Comparison of ENCODE assay signal across 20 cellular contexts in genomic region chr11:95119361-95120060, GRCh38. TPM values are rescaled to one million over a fixed set of nuclear protein-coding genes. Genes with fewer than 3 reads are reported as not detected.
A peak's percentile ranks its signal among the peaks of the same experiment; 100 is the strongest.
DNase-seq lines count a peak whose midpoint lies in the region; ATAC-seq and TF ChIP-seq lines count a peak whose summit lies in the region.
"Had no signal": no experiment of that assay in that cellular context is flagged by ENCODE, and none has a peak within 500 bp of the region (broad histone marks: within the 10 kb centered on the region; RNA-seq: fewer than 3 reads in every experiment).

No MANE protein-coding gene starts in this region.

- H3K4me3 Mint-ChIP-seq in activated CD4-positive, alpha-beta memory T cell treated with anti-CD3 and anti-CD28 coated beads for 36 hours = no peak overlapping the region
- no peak overlapping the region for H3K4me3 Mint-ChIP-seq in activated CD4-positive, alpha-beta memory T cell treated with anti-CD3 and anti-CD28 coated beads, Interleukin-2, amount 10 ng/mL, durations not matched to agents 7 days and 5 days
- no peak overlapping the region for H3K4me3 Mint-ChIP-seq in stimulated activated effector memory CD8-positive, alpha-beta T cell treated with anti-CD3 and anti-CD28 coated beads, Interleukin-12 subunit alpha, Interleukin-12 subunit beta, amount 100 ng/mL, for 72 hours
- H3K4me3 Mint-ChIP-seq in CD4-positive, alpha-beta memory T cell = no peak overlapping the region
- H3K4me3 Mint-ChIP-seq: natural killer cell had no signal

- peak; percentile 24 for DNase-seq in activated CD4-positive, alpha-beta memory T cell treated with anti-CD3 and anti-CD28 coated beads for 36 hours
- no peak for DNase-seq in activated CD4-positive, alpha-beta memory T cell treated with anti-CD3 and anti-CD28 coated beads, Interleukin-2, amount 10 ng/mL, durations not matched to agents 7 days and 5 days
- DNase-seq in PC-3 (peak; percentile 28), esophagus squamous epithelium (lab: John Stamatoyannopoulos, UW) (no peak), NCI-H774 (lab: John Stamatoyannopoulos, UW) (no peak), NOMO-1 treated with dmso at 0.1 percent for 144 hours (lab: John Stamatoyannopoulos, UW; ENCODE audit: unreplicated experiment) (no peak)
- peak in 1 of 2 donors; percentile 51 for DNase-seq in stimulated activated effector memory CD8-positive, alpha-beta T cell treated with anti-CD3 and anti-CD28 coated beads, Interleukin-12 subunit alpha, Interleukin-12 subunit beta, amount 100 ng/mL, for 72 hours (ENCODE audit: low spot score in 2 of 2)
- no peak for DNase-seq in CD4-positive, alpha-beta memory T cell
- DNase-seq: adrenal gland, caudate nucleus, GDM1, islet precursor cell, mesenchymal stem cell, natural killer cell, NCI-H187, NCI-H345, SHP77 treated with DMSO at 0.1 percent for 48 hours, WERI-Rb-1 had no signal

- no peaks in the 10 kb centered on the region for H3K9me3 Mint-ChIP-seq in activated CD4-positive, alpha-beta memory T cell treated with anti-CD3 and anti-CD28 coated beads for 36 hours
- no peaks in the 10 kb centered on the region for H3K9me3 Mint-ChIP-seq in activated CD4-positive, alpha-beta memory T cell treated with anti-CD3 and anti-CD28 coated beads, Interleukin-2, amount 10 ng/mL, durations not matched to agents 7 days and 5 days
- no peaks in the 10 kb centered on the region for H3K9me3 Mint-ChIP-seq in stimulated activated effector memory CD8-positive, alpha-beta T cell treated with anti-CD3 and anti-CD28 coated beads, Interleukin-12 subunit alpha, Interleukin-12 subunit beta, amount 100 ng/mL, for 72 hours
- peaks cover 0 to 6% (median 0%) of the 10 kb centered on the region in 8 donors for H3K9me3 Mint-ChIP-seq in CD4-positive, alpha-beta memory T cell
- H3K9me3 Mint-ChIP-seq: natural killer cell had no signal

- TF ChIP-seq CTCF in PC-3 (conservative IDR thresholded peaks at IDR 0.05; ENCODE audit: low read depth, low read length) (no peak), esophagus squamous epithelium (IDR thresholded peaks at IDR 0.05) (no peak)

- no TSS peak for BruUV-seq in PC-3 (replicated peaks; lab: Mats Ljungman, UMichigan)

- H3K4me1 Mint-ChIP-seq in activated CD4-positive, alpha-beta memory T cell treated with anti-CD3 and anti-CD28 coated beads for 36 hours (ENCODE audit: low read depth) = peaks cover 8% of the 10 kb centered on the region
- H3K4me1 Mint-ChIP-seq in activated CD4-positive, alpha-beta memory T cell treated with anti-CD3 and anti-CD28 coated beads, Interleukin-2, amount 10 ng/mL, durations not matched to agents 7 days and 5 days = peaks cover 4% of the 10 kb centered on the region
- H3K4me1 Mint-ChIP-seq in stimulated activated effector memory CD8-positive, alpha-beta T cell treated with anti-CD3 and anti-CD28 coated beads, Interleukin-12 subunit alpha, Interleukin-12 subunit beta, amount 100 ng/mL, for 72 hours = peaks cover 25% of the 10 kb centered on the region
- peaks cover 0 to 9% (median 2%) of the 10 kb centered on the region in 4 donors for H3K4me1 Mint-ChIP-seq in CD4-positive, alpha-beta memory T cell

- no peaks in the 10 kb centered on the region for H3K27me3 Mint-ChIP-seq in activated CD4-positive, alpha-beta memory T cell treated with anti-CD3 and anti-CD28 coated beads for 36 hours
- H3K27me3 Mint-ChIP-seq in activated CD4-positive, alpha-beta memory T cell treated with anti-CD3 and anti-CD28 coated beads, Interleukin-2, amount 10 ng/mL, durations not matched to agents 7 days and 5 days = no peaks in the 10 kb centered on the region
- no peaks in the 10 kb centered on the region for H3K27me3 Mint-ChIP-seq in CD4-positive, alpha-beta memory T cell

- no peaks in the 10 kb centered on the region for H3K4me1 ChIP-seq in PC-3 (ENCODE audit: insufficient read depth, low read length)
- H3K4me1 ChIP-seq in esophagus squamous epithelium = peaks cover 3 to 30% (median 13%) of the 10 kb centered on the region in 3 donors
- H3K4me1 ChIP-seq in CD4-positive, alpha-beta memory T cell (ENCODE audit: insufficient read depth, low read length) = no peaks in the 10 kb centered on the region
- H3K4me1 ChIP-seq: adrenal gland had no signal

- H3K9ac ChIP-seq in PC-3 (ENCODE audit: low read length) = no peak overlapping the region

- H3K27ac Mint-ChIP-seq in activated CD4-positive, alpha-beta memory T cell treated with anti-CD3 and anti-CD28 coated beads for 36 hours = no peak overlapping the region
- H3K27ac Mint-ChIP-seq in activated CD4-positive, alpha-beta memory T cell treated with anti-CD3 and anti-CD28 coated beads, Interleukin-2, amount 10 ng/mL, durations not matched to agents 7 days and 5 days = no peak overlapping the region
- peak overlapping the region; percentile 20 for H3K27ac Mint-ChIP-seq in stimulated activated effector memory CD8-positive, alpha-beta T cell treated with anti-CD3 and anti-CD28 coated beads, Interleukin-12 subunit alpha, Interleukin-12 subunit beta, amount 100 ng/mL, for 72 hours
- H3K27ac Mint-ChIP-seq in CD4-positive, alpha-beta memory T cell = no peak overlapping the region
- H3K27ac Mint-ChIP-seq: natural killer cell had no signal

- H4K20me1 ChIP-seq in PC-3 (ENCODE audit: low read length) = no peaks in the 10 kb centered on the region

- no peak overlapping the region for H2AFZ ChIP-seq in PC-3 (ENCODE audit: low read length)

- intact Hi-C loops in activated CD4-positive, alpha-beta memory T cell treated with anti-CD3 and anti-CD28 coated beads for 36 hours (cut with micrococcal nuclease) = no loop called here
- intact Hi-C loops in PC-3 (cut with micrococcal nuclease) (no loop called here), esophagus squamous epithelium (cut with DNase I) (no loop called here)
- intact Hi-C loops in CD4-positive, alpha-beta memory T cell (cut with micrococcal nuclease) = no loop called here

- H3K36me3 ChIP-seq in PC-3 (ENCODE audit: low read depth, low read length) = no peaks in the 10 kb centered on the region
- no peaks in the 10 kb centered on the region for H3K36me3 ChIP-seq in esophagus squamous epithelium
- no peaks in the 10 kb centered on the region for H3K36me3 ChIP-seq in CD4-positive, alpha-beta memory T cell (ENCODE audit: insufficient read depth, low read length)
- H3K36me3 ChIP-seq: adrenal gland, thoracic aorta, WERI-Rb-1 had no signal

- H3F3A ChIP-seq in PC-3 (ENCODE audit: low read length, unreplicated experiment) = no peaks in the 10 kb centered on the region

- no peak overlapping the region for H3K4me2 ChIP-seq in PC-3 (ENCODE audit: low read length)

- H3K27me3 ChIP-seq in PC-3 (ENCODE audit: low read length) (no peaks in the 10 kb centered on the region), esophagus squamous epithelium (no peaks in the 10 kb centered on the region)
- H3K27me3 ChIP-seq in CD4-positive, alpha-beta memory T cell (ENCODE audit: insufficient read depth, low read length) = no peaks in the 10 kb centered on the region
- H3K27me3 ChIP-seq: adrenal gland had no signal

- ATAC-seq in PC-3 = no peak
- peak; percentile 99 for ATAC-seq in stimulated activated effector memory CD8-positive, alpha-beta T cell treated with anti-CD3 and anti-CD28 coated beads, Interleukin-12 subunit alpha, Interleukin-12 subunit beta, amount 100 ng/mL, for 72 hours
- ATAC-seq: GM12878, natural killer cell had no signal

- CTCF ChIA-PET in activated CD4-positive, alpha-beta memory T cell treated with anti-CD3 and anti-CD28 coated beads for 36 hours (lab: Charles Lee) = no interaction called here
- CTCF ChIA-PET in activated CD4-positive, alpha-beta memory T cell treated with anti-CD3 and anti-CD28 coated beads, Interleukin-2, amount 10 ng/mL, durations not matched to agents 7 days and 5 days (lab: Charles Lee) = no interaction called here
- CTCF ChIA-PET in PC-3 (lab: Charles Lee) = no interaction called here
- CTCF ChIA-PET in CD4-positive, alpha-beta memory T cell (lab: Charles Lee; ENCODE audit: partially characterized antibody) = no interaction called here

- peaks cover 3% of the 10 kb centered on the region for H3K36me3 Mint-ChIP-seq in activated CD4-positive, alpha-beta memory T cell treated with anti-CD3 and anti-CD28 coated beads for 36 hours
- peaks cover 9% of the 10 kb centered on the region for H3K36me3 Mint-ChIP-seq in activated CD4-positive, alpha-beta memory T cell treated with anti-CD3 and anti-CD28 coated beads, Interleukin-2, amount 10 ng/mL, durations not matched to agents 7 days and 5 days (ENCODE audit: low read depth)
- no peaks in the 10 kb centered on the region for H3K36me3 Mint-ChIP-seq in stimulated activated effector memory CD8-positive, alpha-beta T cell treated with anti-CD3 and anti-CD28 coated beads, Interleukin-12 subunit alpha, Interleukin-12 subunit beta, amount 100 ng/mL, for 72 hours
- H3K36me3 Mint-ChIP-seq in CD4-positive, alpha-beta memory T cell = peaks cover 4% of the 10 kb centered on the region in 2 donors
- H3K36me3 Mint-ChIP-seq: natural killer cell had no signal

- H3K9me3 ChIP-seq in PC-3 (ENCODE audit: low read length) (no peaks in the 10 kb centered on the region), esophagus squamous epithelium (no peaks in the 10 kb centered on the region)
- H3K9me3 ChIP-seq in CD4-positive, alpha-beta memory T cell (ENCODE audit: control insufficient read depth in 1 of 2, low read length in 2 of 2) = no peaks in the 10 kb centered on the region
- H3K9me3 ChIP-seq: adrenal gland, thoracic aorta had no signal

- WGBS in esophagus squamous epithelium, 2 donors = 50 to 67% methylated on average over 1 of the region's 2 CpGs

- H3K9me2 ChIP-seq in PC-3 (replicated peaks; ENCODE audit: low read length) = no peaks in the 10 kb centered on the region

- POLR2A ChIA-PET in activated CD4-positive, alpha-beta memory T cell treated with anti-CD3 and anti-CD28 coated beads for 36 hours (lab: Charles Lee) = no interaction called here
- POLR2A ChIA-PET in activated CD4-positive, alpha-beta memory T cell treated with anti-CD3 and anti-CD28 coated beads, Interleukin-2, amount 10 ng/mL, durations not matched to agents 7 days and 5 days (lab: Charles Lee) = no interaction called here
- POLR2A ChIA-PET in PC-3 (lab: Charles Lee; ENCODE audit: unreplicated experiment) = no interaction called here
- POLR2A ChIA-PET in CD4-positive, alpha-beta memory T cell (lab: Charles Lee; ENCODE audit: partially characterized antibody) = interaction anchor here (0.7 kb wide), 1 partner anchor 78 kb away, joined by 4 read pairs; no protein-coding TSS in a partner anchor

- H3K4me3 ChIP-seq in PC-3 (ENCODE audit: low read length) (no peak overlapping the region), esophagus squamous epithelium (no peak overlapping the region)
- H3K4me3 ChIP-seq in CD4-positive, alpha-beta memory T cell (ENCODE audit: low read length in 2 of 2) = no peak overlapping the region
- H3K4me3 ChIP-seq: adrenal gland, GM12878, thoracic aorta had no signal

- no peak for TF ChIP-seq POLR2A in esophagus squamous epithelium (IDR thresholded peaks at IDR 0.05)

- H3K27ac ChIP-seq in PC-3 (ENCODE audit: low read length) (no peak overlapping the region), esophagus squamous epithelium (peak overlapping the region; percentile 42 to 85 (median 74))
- no peak overlapping the region for H3K27ac ChIP-seq in CD4-positive, alpha-beta memory T cell (ENCODE audit: low read depth, low read length)
- H3K27ac ChIP-seq: adrenal gland, thoracic aorta, WERI-Rb-1 had no signal

- H3K79me2 ChIP-seq in PC-3 (ENCODE audit: low read length) = no peaks in the 10 kb centered on the region; the same call in 1 of the 2 replicates

RNA-seq across cellular contexts. Expression of gene ENDOD1, which starts 29.9 kb away (rescaled TPM):
- 10 to 100 TPM; 25.9 TPM for total RNA-seq in activated CD4-positive, alpha-beta memory T cell treated with anti-CD3 and anti-CD28 coated beads for 36 hours
- total RNA-seq in activated CD4-positive, alpha-beta memory T cell treated with anti-CD3 and anti-CD28 coated beads, Interleukin-2, amount 10 ng/mL, durations not matched to agents 7 days and 5 days = 10 to 100 TPM; 20.6 to 22.2 TPM
- total RNA-seq in PC-3 (2014; rRNA removed) (28.5 and 32.1 TPM in 2 replicates), esophagus squamous epithelium (10 to 100 TPM; 27.8 to 44.8 (median 35.9) TPM)
- 10 to 100 TPM; 12.8 to 13.3 TPM for total RNA-seq in CD4-positive, alpha-beta memory T cell
- polyA plus RNA-seq in CD4-positive, alpha-beta memory T cell = 10 to 100 TPM in 1 of 2 donors, 1 to 10 TPM in 1; 7.2 to 10.3 TPM

RNA-seq across cellular contexts. Expression of gene SRSF8, which starts 52.8 kb away (rescaled TPM):
- 10 to 100 TPM; 31.1 to 32.2 TPM for total RNA-seq in activated CD4-positive, alpha-beta memory T cell treated with anti-CD3 and anti-CD28 coated beads for 36 hours
- total RNA-seq in activated CD4-positive, alpha-beta memory T cell treated with anti-CD3 and anti-CD28 coated beads, Interleukin-2, amount 10 ng/mL, durations not matched to agents 7 days and 5 days = 10 to 100 TPM; 33.0 to 34.7 TPM
- total RNA-seq in PC-3 (2014; rRNA removed) (17.2 and 20.4 TPM in 2 replicates), esophagus squamous epithelium (10 to 100 TPM; 20.1 to 37.4 (median 22.2) TPM)
- 100 to 1,000 TPM; 107 to 117 TPM for total RNA-seq in CD4-positive, alpha-beta memory T cell
- polyA plus RNA-seq in CD4-positive, alpha-beta memory T cell = 100 to 1,000 TPM; 104 to 147 TPM

Comparison
In these comparisons a context has a peak if more than half of its experiments do, and no peak if none do; other contexts are left out.
1. DNase-seq: peak in activated CD4-positive, alpha-beta memory T cell treated with anti-CD3 and anti-CD28 coated beads for 36 hours (single experiment) and PC-3 (single experiment); none in activated CD4-positive, alpha-beta memory T cell treated with anti-CD3 and anti-CD28 coated beads, Interleukin-2, amount 10 ng/mL, durations not matched to agents 7 days and 5 days (single experiment), esophagus squamous epithelium (single experiment), CD4-positive, alpha-beta memory T cell (0 of 5), NCI-H774 (single experiment) and NOMO-1 treated with dmso at 0.1 percent for 144 hours (single experiment).
2. H3K27ac ChIP-seq: peak in esophagus squamous epithelium (4 of 4); none in PC-3 (single experiment) and CD4-positive, alpha-beta memory T cell (single experiment).